Comparison of ENCODE assay signal across 10 cellular contexts in the genomic region with DNA sequence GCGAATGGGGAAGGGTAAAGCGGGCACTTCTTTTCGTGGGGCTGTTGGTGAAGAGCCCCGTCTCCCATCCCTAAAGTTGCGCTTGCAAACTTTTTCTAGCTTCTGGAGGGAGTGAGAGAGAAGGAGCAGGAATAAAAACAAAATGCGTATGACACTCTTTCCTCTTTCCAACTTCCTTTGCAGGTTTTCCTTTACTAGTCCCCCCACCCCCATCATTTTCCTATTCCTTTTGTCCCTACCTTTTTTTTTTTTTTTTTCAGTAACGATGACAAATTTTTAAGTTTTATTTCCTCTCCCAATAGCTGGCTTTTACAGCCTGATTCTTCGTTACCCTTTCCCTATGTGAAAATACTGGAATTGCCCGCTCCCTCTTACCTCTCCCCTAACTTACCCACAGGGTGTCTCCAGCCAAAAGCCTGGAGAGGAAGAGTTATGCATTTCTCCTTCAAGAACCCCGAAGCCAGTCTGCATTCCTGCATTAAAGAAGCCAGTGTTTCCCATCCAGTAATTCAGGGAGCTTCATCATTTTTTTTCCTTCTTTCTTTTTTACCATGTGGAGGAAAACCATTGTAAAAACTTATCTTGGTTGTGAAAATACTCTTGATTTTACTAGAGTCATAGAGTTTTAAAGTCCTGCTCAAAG. TPM values are rescaled to one million over a fixed set of nuclear protein-coding genes. Genes with fewer than 3 reads are reported as not detected.
DNase-seq lines count a peak whose midpoint lies in the region; ATAC-seq, FAIRE-seq and TF ChIP-seq lines count a peak whose summit lies in the region.
"Had no signal": no experiment of that assay in that cellular context is flagged by ENCODE, and none has a peak within 500 bp of the region (broad histone marks: within the 10 kb centered on the region; RNA-seq: fewer than 3 reads in every experiment).

No MANE protein-coding gene starts in this region.

- H3K4me3 ChIP-seq in AG04449 (ENCODE audit: low read depth, low read length), result peak overlapping the region; percentile 83
- H3K4me3 ChIP-seq in MG63, result peak overlapping the region; percentile 65
- peak overlapping the region; percentile 56 for H3K4me3 ChIP-seq in ectodermal cell (ENCODE audit: insufficient read depth, low read depth, low read length)
- H3K4me3 ChIP-seq in muscle layer of colon (ENCODE audit: low read depth in 1 of 2, low read length in 2 of 2), result peak overlapping the region; percentile 27 to 85

- H3K4me1 ChIP-seq in ectodermal cell (ENCODE audit: control insufficient read depth, insufficient read depth, low read length) (peaks cover 3% of the 10 kb centered on the region), muscle layer of colon (ENCODE audit: insufficient read depth, low read length) (peaks cover 21% of the 10 kb centered on the region)

- no peak for ATAC-seq in GM18873 (IDR thresholded peaks at IDR 0.05; ENCODE audit: low FRiP score, unreplicated experiment)

- H3K27me3 ChIP-seq in MG63 (no peaks in the 10 kb centered on the region), ectodermal cell (ENCODE audit: control insufficient read depth, insufficient read depth, low read length, poor library complexity, severe bottlenecking) (peaks cover 28% of the 10 kb centered on the region), muscle layer of colon (ENCODE audit: control insufficient read depth in 1 of 2, insufficient read depth in 2 of 2, low read length in 2 of 2) (no peaks in the 10 kb centered on the region)

- peaks cover 37% of the 10 kb centered on the region for H3K36me3 ChIP-seq in MG63
- H3K36me3 ChIP-seq in ectodermal cell (ENCODE audit: control insufficient read depth, insufficient read depth, low read length), result no peaks in the 10 kb centered on the region
- H3K36me3 ChIP-seq in muscle layer of colon (ENCODE audit: insufficient read depth, low read length), result no peaks in the 10 kb centered on the region

- H3K27ac ChIP-seq in ectodermal cell (ENCODE audit: insufficient read depth, low read depth, low read length, poor library complexity, severe bottlenecking) (no peak overlapping the region), muscle layer of colon (ENCODE audit: low read depth, low read length) (peak overlapping the region; percentile 84)

- POLR2A ChIA-PET in AG04449 (lab: Yijun Ruan, JAX), result interaction anchor here (0.5 to 1.7 kb wide), 11 partner anchors 21 to 613 kb away, joined by 3 to 11 read pairs (median 3); no protein-coding TSS in a partner anchor

- DNase-seq in AG04449 (ENCODE audit: low read depth, low spot score) (no peak), MG63 (no peak), DMS79 (lab: John Stamatoyannopoulos, UW) (no peak), NCI-H1417 treated with DMSO at 0.1 percent for 48 hours (lab: John Stamatoyannopoulos, UW) (no peak), D721Med (ENCODE audit: insufficient read length, low spot score) (no peak)
- DNase-seq: NCI-H1105 treated with DMSO at 0.1 percent for 48 hours had no signal

- peak overlapping the region; percentile 77 for H3K9ac ChIP-seq in muscle layer of colon (ENCODE audit: low read length)

- TF ChIP-seq CTCF in AG04449 (IDR thresholded peaks at IDR 0.05; ENCODE audit: insufficient read depth, low read length, missing control alignments), result no peak
- TF ChIP-seq CTCF in D721Med (IDR thresholded peaks at IDR 0.05; ENCODE audit: insufficient read depth, missing control alignments), result no peak

- H3K9me3 ChIP-seq in MG63 (no peaks in the 10 kb centered on the region), ectodermal cell (ENCODE audit: control insufficient read depth, low read length) (no peaks in the 10 kb centered on the region), muscle layer of colon (ENCODE audit: low read length) (no peaks in the 10 kb centered on the region)

- CTCF ChIA-PET in AG04449 (lab: Yijun Ruan, JAX), result interaction anchor here (0.8 to 2.1 kb wide), 4 partner anchors 9 to 398 kb away, joined by 3 to 9 read pairs (median 4); no protein-coding TSS in a partner anchor

- 2 to 3% methylated on average over 10 of the region's 10 CpGs for WGBS in ectodermal cell, 2 experiments

- FAIRE-seq in D721Med (lab: Jason Lieb, UNC), result no peak
- FAIRE-seq: colon had no signal

RNA-seq across cellular contexts. Expression of a gene that starts 0.6 kb away (rescaled TPM):
- 41.8 and 60.1 TPM in 2 replicates for total RNA-seq in MG63 (2014; rRNA removed; shearing (Covaris generic); ENCODE audit: low replicate concordance)
- polyA plus RNA-seq in ectodermal cell (2013, experiment 1 of 4), result 1.2 TPM
- 0.75 TPM for polyA plus RNA-seq in ectodermal cell (2013, experiment 2 of 4)
- 0.59 TPM for polyA plus RNA-seq in ectodermal cell (2013, experiment 3 of 4)
- polyA plus RNA-seq in ectodermal cell (2013, experiment 4 of 4), result 1.1 TPM
